Comparison of ENCODE assay signal across 1 cellular context in the genomic region with DNA sequence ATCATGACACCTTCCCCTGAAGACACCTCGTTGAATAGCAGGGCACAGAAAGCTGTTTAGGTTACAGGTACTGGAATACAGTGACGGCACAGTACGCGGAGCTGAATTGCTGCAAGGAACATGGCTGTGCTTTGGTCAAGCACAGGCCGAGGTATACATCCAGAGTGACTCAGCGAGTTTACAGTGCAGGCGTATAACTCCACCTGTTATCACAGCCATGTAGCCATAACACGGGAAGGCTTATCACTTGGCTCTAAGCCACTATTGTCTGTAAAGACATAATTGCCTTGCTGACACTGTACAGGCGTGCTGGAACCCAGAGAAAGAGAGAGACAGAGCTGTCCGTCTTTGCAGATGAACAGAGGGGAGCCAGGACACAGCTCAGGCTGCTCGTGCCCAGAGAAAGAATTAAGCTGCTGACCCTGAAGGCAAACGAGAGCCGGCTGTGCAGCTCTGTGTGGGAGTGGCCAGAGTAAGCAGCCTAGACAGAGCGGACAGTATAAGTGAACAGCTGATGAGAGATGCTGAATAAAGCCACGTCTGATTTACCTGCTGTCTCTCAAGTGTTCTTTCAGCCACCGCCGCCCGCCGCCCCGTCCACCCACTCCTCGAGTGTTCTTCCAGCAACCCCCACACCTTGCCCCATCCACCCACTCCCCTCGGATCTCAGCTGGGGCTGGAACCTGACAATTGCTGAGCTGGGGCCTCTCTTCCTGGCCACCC.
TF ChIP-seq lines count a peak whose summit lies in the region.

No MANE protein-coding gene starts in this region.

TF ChIP-seq in K562, 482 proteins besides CTCF, POLR2A, EP300 and RAD21 (continued from another document):
- TF ChIP-seq CREB3 (tag; conservative IDR thresholded peaks at IDR 0.05; ENCODE audit: low read depth) (peak; percentile 94), GMEB1 (CRISPR knock-in tag; IDR thresholded peaks at IDR 0.05) (no peak), ZC3H4 (CRISPR knock-in tag; IDR thresholded peaks at IDR 0.05; ENCODE audit: borderline replicate concordance) (no peak), NCOA6 (IDR thresholded peaks at IDR 0.05) (no peak), ETV1 (tag; conservative IDR thresholded peaks at IDR 0.05; ENCODE audit: low read depth) (no peak), MAFG (tag; conservative IDR thresholded peaks at IDR 0.05) (peak; percentile 81), TCF7 (IDR thresholded peaks at IDR 0.05; ENCODE audit: borderline replicate concordance) (no peak), ARID3B (CRISPR knock-in tag; IDR thresholded peaks at IDR 0.05; ENCODE audit: borderline replicate concordance) (no peak), KLF6 (CRISPR knock-in tag; IDR thresholded peaks at IDR 0.05; ENCODE audit: borderline replicate concordance) (peak; percentile 61; the same call in 1 of the 2 replicates), RBM25 (IDR thresholded peaks at IDR 0.05; ENCODE audit: low read depth, low read length, severe bottlenecking) (no peak), CBFA2T3 (IDR thresholded peaks at IDR 0.05) (peak; percentile 43; the same call in 1 of the 2 replicates), RFX5 (IDR thresholded peaks at IDR 0.05; ENCODE audit: low read depth, low read length) (no peak), TSC22D4 (tag; IDR thresholded peaks at IDR 0.05) (no peak), ARID2 (IDR thresholded peaks at IDR 0.05) (no peak), CREB3L1 (IDR thresholded peaks at IDR 0.05; ENCODE audit: borderline replicate concordance, low read depth) (no peak), FIP1L1 (IDR thresholded peaks at IDR 0.05; ENCODE audit: low read depth, low read length, poor library complexity, severe bottlenecking) (no peak), RERE (CRISPR knock-in tag; IDR thresholded peaks at IDR 0.05; ENCODE audit: borderline replicate concordance) (no peak), ZNF561 (CRISPR knock-in tag; conservative IDR thresholded peaks at IDR 0.05) (no peak), ZNF507 (tag; conservative IDR thresholded peaks at IDR 0.05) (no peak)
- TF ChIP-seq, protein P1, sequence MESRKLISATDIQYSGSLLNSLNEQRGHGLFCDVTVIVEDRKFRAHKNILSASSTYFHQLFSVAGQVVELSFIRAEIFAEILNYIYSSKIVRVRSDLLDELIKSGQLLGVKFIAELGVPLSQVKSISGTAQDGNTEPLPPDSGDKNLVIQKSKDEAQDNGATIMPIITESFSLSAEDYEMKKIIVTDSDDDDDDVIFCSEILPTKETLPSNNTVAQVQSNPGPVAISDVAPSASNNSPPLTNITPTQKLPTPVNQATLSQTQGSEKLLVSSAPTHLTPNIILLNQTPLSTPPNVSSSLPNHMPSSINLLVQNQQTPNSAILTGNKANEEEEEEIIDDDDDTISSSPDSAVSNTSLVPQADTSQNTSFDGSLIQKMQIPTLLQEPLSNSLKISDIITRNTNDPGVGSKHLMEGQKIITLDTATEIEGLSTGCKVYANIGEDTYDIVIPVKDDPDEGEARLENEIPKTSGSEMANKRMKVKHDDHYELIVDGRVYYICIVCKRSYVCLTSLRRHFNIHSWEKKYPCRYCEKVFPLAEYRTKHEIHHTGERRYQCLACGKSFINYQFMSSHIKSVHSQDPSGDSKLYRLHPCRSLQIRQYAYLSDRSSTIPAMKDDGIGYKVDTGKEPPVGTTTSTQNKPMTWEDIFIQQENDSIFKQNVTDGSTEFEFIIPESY (CRISPR knock-in tag; IDR thresholded peaks at IDR 0.05): no peak
TF ChIP-seq in K562: peak in this region for 59.
